In the genomic region with DNA sequence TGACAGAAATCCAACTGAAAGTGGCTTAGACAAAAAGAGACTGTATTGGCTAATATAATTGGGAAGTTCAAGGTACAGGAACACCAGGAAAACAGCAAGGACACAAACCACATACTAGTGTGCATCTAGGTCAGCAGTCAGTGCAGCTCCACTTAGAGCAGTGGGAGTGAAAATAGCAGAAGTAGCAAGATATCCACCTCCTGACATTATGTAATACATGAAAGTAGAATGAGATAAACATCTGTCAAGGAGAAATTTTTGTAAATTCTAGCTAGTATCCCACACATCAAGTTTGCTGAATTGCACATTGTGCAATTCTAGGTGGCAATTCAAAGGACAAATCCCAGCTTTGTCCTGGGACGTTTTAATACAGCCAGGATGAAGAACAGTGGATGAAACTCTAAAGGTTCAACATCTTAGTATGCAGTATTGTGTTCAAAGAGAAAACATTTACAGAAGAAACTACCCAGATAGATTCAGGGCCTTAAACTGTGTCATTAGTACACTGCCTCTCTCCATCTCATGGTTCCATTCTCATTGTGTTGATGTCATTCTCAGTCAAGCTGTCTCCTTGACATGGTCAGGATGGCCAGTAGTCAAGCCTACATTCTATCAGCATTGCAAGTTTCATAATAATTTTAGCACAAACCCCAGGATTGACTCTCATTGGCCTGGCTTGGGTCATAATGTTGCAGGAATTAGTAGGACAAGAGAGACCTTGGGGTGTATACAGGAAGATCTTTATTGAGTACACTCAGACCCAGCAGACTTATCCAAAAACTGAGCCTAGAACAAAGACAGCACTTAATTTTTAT, we compare ENCODE assay signal across 1 cellular context.
A peak's percentile ranks its signal among the peaks of the same experiment; 100 is the strongest.
TF ChIP-seq lines count a peak whose summit lies in the region.

No MANE protein-coding gene starts in this region.

TF ChIP-seq in HepG2, 621 proteins besides CTCF, POLR2A, EP300 and RAD21 (continued from another document and continues in another):
- TF ChIP-seq ZNF512 (CRISPR knock-in tag; IDR thresholded peaks at IDR 0.05) (no peak), RAD51 (IDR thresholded peaks at IDR 0.05; ENCODE audit: borderline replicate concordance) (no peak), ZNF34 (CRISPR knock-in tag; IDR thresholded peaks at IDR 0.05; ENCODE audit: borderline replicate concordance) (no peak), ZBTB44 (CRISPR knock-in tag; IDR thresholded peaks at IDR 0.05) (no peak), TBX3 (IDR thresholded peaks at IDR 0.05; ENCODE audit: borderline replicate concordance) (no peak), HOXA9 (CRISPR knock-in tag; IDR thresholded peaks at IDR 0.05; ENCODE audit: borderline replicate concordance) (0 out of 2 replicates have a peak, but pooled peaks have one; percentile 4), FOXO1 (CRISPR knock-in tag; IDR thresholded peaks at IDR 0.05) (peak; percentile 40; the same call in 1 of the 2 replicates), TGIF2 (CRISPR knock-in tag; IDR thresholded peaks at IDR 0.05) (no peak), NCOR1 (IDR thresholded peaks at IDR 0.05; ENCODE audit: borderline replicate concordance, low read length) (peak; percentile 52; the same call in 1 of the 2 replicates), ZNF260 (CRISPR knock-in tag; IDR thresholded peaks at IDR 0.05; ENCODE audit: borderline replicate concordance, low read depth) (no peak), GATAD2A (CRISPR knock-in tag; IDR thresholded peaks at IDR 0.05) (peak; percentile 37), SRY (CRISPR knock-in tag; IDR thresholded peaks at IDR 0.05) (no peak), RCOR2 (CRISPR knock-in tag; IDR thresholded peaks at IDR 0.05) (no peak), SP2 (CRISPR knock-in tag; IDR thresholded peaks at IDR 0.05) (no peak), ZNF563 (CRISPR knock-in tag; IDR thresholded peaks at IDR 0.05) (no peak), ZNF737 (CRISPR knock-in tag; IDR thresholded peaks at IDR 0.05; ENCODE audit: borderline replicate concordance) (no peak), MEIS1 (CRISPR knock-in tag; IDR thresholded peaks at IDR 0.05; ENCODE audit: borderline replicate concordance) (no peak), SOX6 (IDR thresholded peaks at IDR 0.05) (no peak), SOX6 (CRISPR knock-in tag; IDR thresholded peaks at IDR 0.05) (peak; percentile 27; the same call in 1 of the 2 replicates), KLF12 (CRISPR knock-in tag; IDR thresholded peaks at IDR 0.05; ENCODE audit: borderline replicate concordance) (no peak), ZNF788 (CRISPR knock-in tag; IDR thresholded peaks at IDR 0.05; ENCODE audit: borderline replicate concordance) (no peak), PPARG (CRISPR knock-in tag; conservative IDR thresholded peaks at IDR 0.05) (0 out of 2 replicates have a peak, but pooled peaks have one; percentile 24), U2AF1 (optimal IDR thresholded peaks at IDR 0.05; ENCODE audit: low read depth, low read length) (no peak), ZFP82 (CRISPR knock-in tag; IDR thresholded peaks at IDR 0.05; ENCODE audit: borderline replicate concordance) (no peak), ELF4 (CRISPR knock-in tag; IDR thresholded peaks at IDR 0.05; ENCODE audit: borderline replicate concordance) (no peak), LCORL (IDR thresholded peaks at IDR 0.05) (no peak), LCORL (CRISPR knock-in tag; IDR thresholded peaks at IDR 0.05) (peak; percentile 44; the same call in 1 of the 2 replicates), ARID5B (CRISPR knock-in tag; IDR thresholded peaks at IDR 0.05) (peak; percentile 52), ZBTB4 (CRISPR knock-in tag; IDR thresholded peaks at IDR 0.05; ENCODE audit: borderline replicate concordance) (no peak), TOE1 (CRISPR knock-in tag; IDR thresholded peaks at IDR 0.05) (no peak), NCOA2 (CRISPR knock-in tag; IDR thresholded peaks at IDR 0.05) (peak; percentile 30; the same call in 1 of the 2 replicates), ZNF558 (CRISPR knock-in tag; IDR thresholded peaks at IDR 0.05; ENCODE audit: borderline replicate concordance) (no peak)
- TF ChIP-seq, protein P1, sequence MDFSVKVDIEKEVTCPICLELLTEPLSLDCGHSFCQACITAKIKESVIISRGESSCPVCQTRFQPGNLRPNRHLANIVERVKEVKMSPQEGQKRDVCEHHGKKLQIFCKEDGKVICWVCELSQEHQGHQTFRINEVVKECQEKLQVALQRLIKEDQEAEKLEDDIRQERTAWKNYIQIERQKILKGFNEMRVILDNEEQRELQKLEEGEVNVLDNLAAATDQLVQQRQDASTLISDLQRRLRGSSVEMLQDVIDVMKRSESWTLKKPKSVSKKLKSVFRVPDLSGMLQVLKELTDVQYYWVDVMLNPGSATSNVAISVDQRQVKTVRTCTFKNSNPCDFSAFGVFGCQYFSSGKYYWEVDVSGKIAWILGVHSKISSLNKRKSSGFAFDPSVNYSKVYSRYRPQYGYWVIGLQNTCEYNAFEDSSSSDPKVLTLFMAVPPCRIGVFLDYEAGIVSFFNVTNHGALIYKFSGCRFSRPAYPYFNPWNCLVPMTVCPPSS (IDR thresholded peaks at IDR 0.05) = no peak
- TF ChIP-seq, protein P2, sequence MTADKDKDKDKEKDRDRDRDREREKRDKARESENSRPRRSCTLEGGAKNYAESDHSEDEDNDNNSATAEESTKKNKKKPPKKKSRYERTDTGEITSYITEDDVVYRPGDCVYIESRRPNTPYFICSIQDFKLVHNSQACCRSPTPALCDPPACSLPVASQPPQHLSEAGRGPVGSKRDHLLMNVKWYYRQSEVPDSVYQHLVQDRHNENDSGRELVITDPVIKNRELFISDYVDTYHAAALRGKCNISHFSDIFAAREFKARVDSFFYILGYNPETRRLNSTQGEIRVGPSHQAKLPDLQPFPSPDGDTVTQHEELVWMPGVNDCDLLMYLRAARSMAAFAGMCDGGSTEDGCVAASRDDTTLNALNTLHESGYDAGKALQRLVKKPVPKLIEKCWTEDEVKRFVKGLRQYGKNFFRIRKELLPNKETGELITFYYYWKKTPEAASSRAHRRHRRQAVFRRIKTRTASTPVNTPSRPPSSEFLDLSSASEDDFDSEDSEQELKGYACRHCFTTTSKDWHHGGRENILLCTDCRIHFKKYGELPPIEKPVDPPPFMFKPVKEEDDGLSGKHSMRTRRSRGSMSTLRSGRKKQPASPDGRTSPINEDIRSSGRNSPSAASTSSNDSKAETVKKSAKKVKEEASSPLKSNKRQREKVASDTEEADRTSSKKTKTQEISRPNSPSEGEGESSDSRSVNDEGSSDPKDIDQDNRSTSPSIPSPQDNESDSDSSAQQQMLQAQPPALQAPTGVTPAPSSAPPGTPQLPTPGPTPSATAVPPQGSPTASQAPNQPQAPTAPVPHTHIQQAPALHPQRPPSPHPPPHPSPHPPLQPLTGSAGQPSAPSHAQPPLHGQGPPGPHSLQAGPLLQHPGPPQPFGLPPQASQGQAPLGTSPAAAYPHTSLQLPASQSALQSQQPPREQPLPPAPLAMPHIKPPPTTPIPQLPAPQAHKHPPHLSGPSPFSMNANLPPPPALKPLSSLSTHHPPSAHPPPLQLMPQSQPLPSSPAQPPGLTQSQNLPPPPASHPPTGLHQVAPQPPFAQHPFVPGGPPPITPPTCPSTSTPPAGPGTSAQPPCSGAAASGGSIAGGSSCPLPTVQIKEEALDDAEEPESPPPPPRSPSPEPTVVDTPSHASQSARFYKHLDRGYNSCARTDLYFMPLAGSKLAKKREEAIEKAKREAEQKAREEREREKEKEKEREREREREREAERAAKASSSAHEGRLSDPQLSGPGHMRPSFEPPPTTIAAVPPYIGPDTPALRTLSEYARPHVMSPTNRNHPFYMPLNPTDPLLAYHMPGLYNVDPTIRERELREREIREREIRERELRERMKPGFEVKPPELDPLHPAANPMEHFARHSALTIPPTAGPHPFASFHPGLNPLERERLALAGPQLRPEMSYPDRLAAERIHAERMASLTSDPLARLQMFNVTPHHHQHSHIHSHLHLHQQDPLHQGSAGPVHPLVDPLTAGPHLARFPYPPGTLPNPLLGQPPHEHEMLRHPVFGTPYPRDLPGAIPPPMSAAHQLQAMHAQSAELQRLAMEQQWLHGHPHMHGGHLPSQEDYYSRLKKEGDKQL (CRISPR knock-in tag; IDR thresholded peaks at IDR 0.05; ENCODE audit: low read depth) = no peak
